In genomic region chr17:38617967-38618760, GRCh38 we compare ENCODE assay signal across 1 cellular context.
A peak's percentile ranks its signal among the peaks of the same experiment; 100 is the strongest.
TF ChIP-seq lines count a peak whose summit lies in the region.

No MANE protein-coding gene starts in this region.

TF ChIP-seq in HepG2, 621 proteins besides CTCF, POLR2A, EP300 and RAD21 (continued from another document and continues in another):
- TF ChIP-seq FOXP4 (CRISPR knock-in tag; IDR thresholded peaks at IDR 0.05) (peak; percentile 89), ZNF709 (CRISPR knock-in tag; IDR thresholded peaks at IDR 0.05) (no peak), GFI1 (CRISPR knock-in tag; IDR thresholded peaks at IDR 0.05; ENCODE audit: borderline replicate concordance) (peak; percentile 44; the same call in 1 of the 2 replicates), ZIK1 (CRISPR knock-in tag; IDR thresholded peaks at IDR 0.05; ENCODE audit: borderline replicate concordance, low read depth) (no peak), ARNTL (CRISPR knock-in tag; IDR thresholded peaks at IDR 0.05) (peak; percentile 89), TFDP1 (CRISPR knock-in tag; IDR thresholded peaks at IDR 0.05; ENCODE audit: borderline replicate concordance) (peak; percentile 85; the same call in 1 of the 2 replicates), KLF6 (CRISPR knock-in tag; IDR thresholded peaks at IDR 0.05) (no peak), DZIP1 (CRISPR knock-in tag; IDR thresholded peaks at IDR 0.05) (no peak), ZHX1 (CRISPR knock-in tag; IDR thresholded peaks at IDR 0.05; ENCODE audit: low read depth) (peak; percentile 47; the same call in 1 of the 2 replicates), HMGA1 (CRISPR knock-in tag; conservative IDR thresholded peaks at IDR 0.05) (no peak), KMT2B (CRISPR knock-in tag; IDR thresholded peaks at IDR 0.05) (0 out of 2 replicates have a peak, but pooled peaks have one; percentile 27), ZNF317 (CRISPR knock-in tag; IDR thresholded peaks at IDR 0.05) (peak; percentile 31; the same call in 1 of the 2 replicates), NFKB2 (CRISPR knock-in tag; IDR thresholded peaks at IDR 0.05; ENCODE audit: borderline replicate concordance) (no peak), MATR3 (CRISPR knock-in tag; IDR thresholded peaks at IDR 0.05) (no peak), ZNF598 (CRISPR knock-in tag; IDR thresholded peaks at IDR 0.05; ENCODE audit: borderline replicate concordance) (no peak), ZNF263 (CRISPR knock-in tag; IDR thresholded peaks at IDR 0.05) (no peak), SRSF1 (optimal IDR thresholded peaks at IDR 0.05; ENCODE audit: low read depth, low read length) (no peak), ZNF235 (CRISPR knock-in tag; IDR thresholded peaks at IDR 0.05; ENCODE audit: borderline replicate concordance) (no peak), ZNF230 (CRISPR knock-in tag; IDR thresholded peaks at IDR 0.05) (peak; percentile 33; the same call in 1 of the 2 replicates), FOXO4 (CRISPR knock-in tag; conservative IDR thresholded peaks at IDR 0.05) (no peak), ZNF670 (CRISPR knock-in tag; IDR thresholded peaks at IDR 0.05; ENCODE audit: borderline replicate concordance) (no peak), ZNF446 (CRISPR knock-in tag; IDR thresholded peaks at IDR 0.05) (no peak), ZNF660 (CRISPR knock-in tag; IDR thresholded peaks at IDR 0.05; ENCODE audit: borderline replicate concordance, low read depth) (no peak), E2F5 (CRISPR knock-in tag; conservative IDR thresholded peaks at IDR 0.05) (no peak), SRSF9 (IDR thresholded peaks at IDR 0.05; ENCODE audit: borderline replicate concordance, insufficient read depth, low read depth, low read length, poor library complexity, severe bottlenecking) (no peak), CHD2 (IDR thresholded peaks at IDR 0.05; ENCODE audit: low read depth, low read length) (no peak), ZSCAN22 (CRISPR knock-in tag; IDR thresholded peaks at IDR 0.05) (no peak), GMEB2 (CRISPR knock-in tag; IDR thresholded peaks at IDR 0.05; ENCODE audit: low read depth) (no peak), ZNF350 (CRISPR knock-in tag; IDR thresholded peaks at IDR 0.05; ENCODE audit: borderline replicate concordance, low read depth) (peak; percentile 52), SYNCRIP (IDR thresholded peaks at IDR 0.05; ENCODE audit: insufficient read depth, low read depth, low read length) (no peak), HDAC6 (IDR thresholded peaks at IDR 0.05; ENCODE audit: low read depth, low read length) (no peak), ZNF572 (CRISPR knock-in tag; IDR thresholded peaks at IDR 0.05) (no peak), ZNF292 (CRISPR knock-in tag; IDR thresholded peaks at IDR 0.05; ENCODE audit: borderline replicate concordance, low read depth) (no peak), HDAC2 (CRISPR knock-in tag; IDR thresholded peaks at IDR 0.05) (peak; percentile 88), ZNF720 (CRISPR knock-in tag; IDR thresholded peaks at IDR 0.05) (no peak), ZNF644 (CRISPR knock-in tag; IDR thresholded peaks at IDR 0.05; ENCODE audit: low read depth) (no peak), ZMYM4 (CRISPR knock-in tag; IDR thresholded peaks at IDR 0.05) (no peak), RFX3 (CRISPR knock-in tag; IDR thresholded peaks at IDR 0.05) (no peak), ATAD3A (CRISPR knock-in tag; IDR thresholded peaks at IDR 0.05) (no peak), ZNF878 (CRISPR knock-in tag; IDR thresholded peaks at IDR 0.05) (peak; percentile 89)
- TF ChIP-seq, protein P1, sequence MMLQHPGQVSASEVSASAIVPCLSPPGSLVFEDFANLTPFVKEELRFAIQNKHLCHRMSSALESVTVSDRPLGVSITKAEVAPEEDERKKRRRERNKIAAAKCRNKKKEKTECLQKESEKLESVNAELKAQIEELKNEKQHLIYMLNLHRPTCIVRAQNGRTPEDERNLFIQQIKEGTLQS (CRISPR knock-in tag; IDR thresholded peaks at IDR 0.05) = no peak
- TF ChIP-seq, protein P2, sequence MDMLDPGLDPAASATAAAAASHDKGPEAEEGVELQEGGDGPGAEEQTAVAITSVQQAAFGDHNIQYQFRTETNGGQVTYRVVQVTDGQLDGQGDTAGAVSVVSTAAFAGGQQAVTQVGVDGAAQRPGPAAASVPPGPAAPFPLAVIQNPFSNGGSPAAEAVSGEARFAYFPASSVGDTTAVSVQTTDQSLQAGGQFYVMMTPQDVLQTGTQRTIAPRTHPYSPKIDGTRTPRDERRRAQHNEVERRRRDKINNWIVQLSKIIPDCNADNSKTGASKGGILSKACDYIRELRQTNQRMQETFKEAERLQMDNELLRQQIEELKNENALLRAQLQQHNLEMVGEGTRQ (IDR thresholded peaks at IDR 0.05; ENCODE audit: low read depth, low read length) = no peak
- TF ChIP-seq, protein P2 (CRISPR knock-in tag; IDR thresholded peaks at IDR 0.05; ENCODE audit: borderline replicate concordance) = no peak
- TF ChIP-seq, protein P3, sequence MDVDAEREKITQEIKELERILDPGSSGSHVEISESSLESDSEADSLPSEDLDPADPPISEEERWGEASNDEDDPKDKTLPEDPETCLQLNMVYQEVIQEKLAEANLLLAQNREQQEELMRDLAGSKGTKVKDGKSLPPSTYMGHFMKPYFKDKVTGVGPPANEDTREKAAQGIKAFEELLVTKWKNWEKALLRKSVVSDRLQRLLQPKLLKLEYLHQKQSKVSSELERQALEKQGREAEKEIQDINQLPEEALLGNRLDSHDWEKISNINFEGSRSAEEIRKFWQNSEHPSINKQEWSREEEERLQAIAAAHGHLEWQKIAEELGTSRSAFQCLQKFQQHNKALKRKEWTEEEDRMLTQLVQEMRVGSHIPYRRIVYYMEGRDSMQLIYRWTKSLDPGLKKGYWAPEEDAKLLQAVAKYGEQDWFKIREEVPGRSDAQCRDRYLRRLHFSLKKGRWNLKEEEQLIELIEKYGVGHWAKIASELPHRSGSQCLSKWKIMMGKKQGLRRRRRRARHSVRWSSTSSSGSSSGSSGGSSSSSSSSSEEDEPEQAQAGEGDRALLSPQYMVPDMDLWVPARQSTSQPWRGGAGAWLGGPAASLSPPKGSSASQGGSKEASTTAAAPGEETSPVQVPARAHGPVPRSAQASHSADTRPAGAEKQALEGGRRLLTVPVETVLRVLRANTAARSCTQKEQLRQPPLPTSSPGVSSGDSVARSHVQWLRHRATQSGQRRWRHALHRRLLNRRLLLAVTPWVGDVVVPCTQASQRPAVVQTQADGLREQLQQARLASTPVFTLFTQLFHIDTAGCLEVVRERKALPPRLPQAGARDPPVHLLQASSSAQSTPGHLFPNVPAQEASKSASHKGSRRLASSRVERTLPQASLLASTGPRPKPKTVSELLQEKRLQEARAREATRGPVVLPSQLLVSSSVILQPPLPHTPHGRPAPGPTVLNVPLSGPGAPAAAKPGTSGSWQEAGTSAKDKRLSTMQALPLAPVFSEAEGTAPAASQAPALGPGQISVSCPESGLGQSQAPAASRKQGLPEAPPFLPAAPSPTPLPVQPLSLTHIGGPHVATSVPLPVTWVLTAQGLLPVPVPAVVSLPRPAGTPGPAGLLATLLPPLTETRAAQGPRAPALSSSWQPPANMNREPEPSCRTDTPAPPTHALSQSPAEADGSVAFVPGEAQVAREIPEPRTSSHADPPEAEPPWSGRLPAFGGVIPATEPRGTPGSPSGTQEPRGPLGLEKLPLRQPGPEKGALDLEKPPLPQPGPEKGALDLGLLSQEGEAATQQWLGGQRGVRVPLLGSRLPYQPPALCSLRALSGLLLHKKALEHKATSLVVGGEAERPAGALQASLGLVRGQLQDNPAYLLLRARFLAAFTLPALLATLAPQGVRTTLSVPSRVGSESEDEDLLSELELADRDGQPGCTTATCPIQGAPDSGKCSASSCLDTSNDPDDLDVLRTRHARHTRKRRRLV (CRISPR knock-in tag; IDR thresholded peaks at IDR 0.05) = peak; percentile 81
